29 cellular contexts compared by ENCODE assay signal in genomic region chr14:96201965-96202364, GRCh38. TPM values are rescaled to one million over a fixed set of nuclear protein-coding genes. Genes with fewer than 3 reads are reported as not detected.
"Had no signal": no experiment of that assay in that cellular context is flagged by ENCODE, and none has a peak within 500 bp of the region (broad histone marks: within the 10 kb centered on the region; RNA-seq: fewer than 3 reads in every experiment).

No MANE protein-coding gene starts in this region.

- H3K27ac ChIP-seq: brain microvascular endothelial cell, cardiac muscle cell, KMS-11, SK-N-MC had no signal

- DNase-seq: activated B cell treated with CpG ODN at 0.5 μM for 24 hours; activated CD4-positive, alpha-beta memory T cell treated with anti-CD3 and anti-CD28 coated beads for 36 hours; activated CD4-positive, alpha-beta T cell treated with anti-CD3 and anti-CD28 coated beads for 1 hour; activated CD4-positive, alpha-beta T cell treated with anti-CD3 and anti-CD28 coated beads, Interleukin-2, amount 10 ng/mL, durations not matched to agents 7 days and 5 days; activated CD8-positive, alpha-beta memory T cell treated with anti-CD3 and anti-CD28 coated beads for 24 hours; activated effector memory CD4-positive, alpha-beta T cell treated with anti-CD3 and anti-CD28 coated beads, Interleukin-2, amount 50 U/mL, for 16 hours; activated naive CD4-positive, alpha-beta T cell treated with Interleukin-2 at 50 U/mL for 16 hours; activated T-cell treated with anti-CD3 and anti-CD28 coated beads, Interleukin-2, amount 50 U/mL, for 4 hours; MG63; MV-4-11; NCI-H1092 treated with DMSO at 0.1 percent for 48 hours; NCI-H1417 treated with DMSO at 0.1 percent for 48 hours; NCI-H1694; NCI-H2029; NCI-H510A treated with DMSO at 0.1 percent for 48 hours; NCI-H69; NK-92 treated with Interleukin-12 subunit alpha and Interleukin-12 subunit beta, amount 100 ng/mL, for 24 hours; OCI-M1; RPMI8226; T-cell; T-helper 2 cell had no signal

- H3K9me3 Mint-ChIP-seq: activated B cell treated with CpG ODN at 0.5 μM for 24 hours; activated CD4-positive, alpha-beta memory T cell treated with anti-CD3 and anti-CD28 coated beads for 36 hours; activated naive CD4-positive, alpha-beta T cell treated with anti-CD3 and anti-CD28 coated beads, Interleukin-2, amount 50 U/mL, for 72 hours; activated T-cell treated with anti-CD3 and anti-CD28 coated beads, Interleukin-2, amount 50 U/mL, for 4 hours; T-cell had no signal

- H3K9ac ChIP-seq: KMS-11 had no signal

- H3K4me3 Mint-ChIP-seq: activated B cell treated with CpG ODN at 0.5 μM for 24 hours; activated CD4-positive, alpha-beta memory T cell treated with anti-CD3 and anti-CD28 coated beads for 36 hours; activated CD4-positive, alpha-beta T cell treated with anti-CD3 and anti-CD28 coated beads, Interleukin-2, amount 10 ng/mL, durations not matched to agents 7 days and 5 days; activated T-cell treated with anti-CD3 and anti-CD28 coated beads, Interleukin-2, amount 50 U/mL, for 4 hours; T-cell had no signal

- H3K9me3 ChIP-seq: MG63 had no signal

- H3K27me3 ChIP-seq: brain microvascular endothelial cell, cardiac muscle cell, MG63 had no signal

- ATAC-seq: activated naive CD4-positive, alpha-beta T cell treated with anti-CD3 and anti-CD28 coated beads, Interleukin-2, amount 50 U/mL, for 72 hours; activated T-cell treated with anti-CD3 and anti-CD28 coated beads, Interleukin-2, amount 50 U/mL, for 4 hours; Panc1; Right ventricle myocardium inferior; T-cell had no signal

- H3K27ac Mint-ChIP-seq: activated B cell treated with CpG ODN at 0.5 μM for 24 hours; activated CD4-positive, alpha-beta memory T cell treated with anti-CD3 and anti-CD28 coated beads for 36 hours; activated CD4-positive, alpha-beta T cell treated with anti-CD3 and anti-CD28 coated beads, Interleukin-2, amount 10 ng/mL, durations not matched to agents 7 days and 5 days; activated naive CD4-positive, alpha-beta T cell treated with anti-CD3 and anti-CD28 coated beads, Interleukin-2, amount 50 U/mL, for 72 hours; T-cell had no signal

- H3K36me3 ChIP-seq: brain microvascular endothelial cell, cardiac muscle cell, MG63 had no signal

- FAIRE-seq: TTC549 had no signal

- H3K36me3 Mint-ChIP-seq: activated CD4-positive, alpha-beta memory T cell treated with anti-CD3 and anti-CD28 coated beads for 36 hours; T-cell had no signal

- H3K4me3 ChIP-seq: cardiac muscle cell, MG63, SK-N-MC had no signal

RNA-seq across cellular contexts. Expression of gene BDKRB2, which starts 2.7 kb away (rescaled TPM):
- total RNA-seq: activated B cell treated with CpG ODN at 0.5 μM for 24 hours; activated CD4-positive, alpha-beta T cell treated with anti-CD3 and anti-CD28 coated beads, Interleukin-2, amount 10 ng/mL, durations not matched to agents 7 days and 5 days; activated T-cell treated with anti-CD3 and anti-CD28 coated beads, Interleukin-2, amount 50 U/mL, for 4 hours had no signal
- polyA plus RNA-seq: cardiac muscle cell had no signal

RNA-seq across cellular contexts. Expression of gene BDKRB1, which starts 54.0 kb away (rescaled TPM):
- total RNA-seq: activated B cell treated with CpG ODN at 0.5 μM for 24 hours; activated CD4-positive, alpha-beta memory T cell treated with anti-CD3 and anti-CD28 coated beads for 36 hours; activated CD4-positive, alpha-beta T cell treated with anti-CD3 and anti-CD28 coated beads, Interleukin-2, amount 10 ng/mL, durations not matched to agents 7 days and 5 days; activated naive CD4-positive, alpha-beta T cell treated with anti-CD3 and anti-CD28 coated beads, Interleukin-2, amount 50 U/mL, for 72 hours; activated T-cell treated with anti-CD3 and anti-CD28 coated beads, Interleukin-2, amount 50 U/mL, for 4 hours; Right ventricle myocardium inferior; T-cell had no signal
- polyA plus RNA-seq: cardiac muscle cell had no signal
